2 cellular contexts compared by ENCODE assay signal in genomic region chr6:36572353-36573311, GRCh38.
TF ChIP-seq lines count a peak whose summit lies in the region.
"Not testable (repeated sequence)": the region's sequence is repeated elsewhere in the genome, so short reads cannot be mapped to it uniquely, and the experiment has no call there.

No MANE protein-coding gene starts in this region.

TF ChIP-seq in IMR-90, 13 proteins besides CTCF, POLR2A, EP300 and RAD21:
- TF ChIP-seq FOS (IDR thresholded peaks at IDR 0.05; ENCODE audit: low read depth, low read length) = peak; percentile 30; the same call in 1 of the 2 replicates
- TF ChIP-seq CEBPB (IDR thresholded peaks at IDR 0.05; ENCODE audit: low read depth, low read length) = peak; percentile 52; the same call in 1 of the 2 replicates

TF ChIP-seq in K562, 482 proteins besides CTCF, POLR2A, EP300 and RAD21:
- TF ChIP-seq ZNF121 (CRISPR knock-in tag; conservative IDR thresholded peaks at IDR 0.05) (peak; percentile 75), ZBTB33 (CRISPR knock-in tag; IDR thresholded peaks at IDR 0.05) (peak; percentile 24; the same call in 1 of the 2 replicates)
- TF ChIP-seq, protein P1, sequence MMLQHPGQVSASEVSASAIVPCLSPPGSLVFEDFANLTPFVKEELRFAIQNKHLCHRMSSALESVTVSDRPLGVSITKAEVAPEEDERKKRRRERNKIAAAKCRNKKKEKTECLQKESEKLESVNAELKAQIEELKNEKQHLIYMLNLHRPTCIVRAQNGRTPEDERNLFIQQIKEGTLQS (IDR thresholded peaks at IDR 0.05) = peak; percentile 36
- TF ChIP-seq, protein P1 (CRISPR knock-in tag; conservative IDR thresholded peaks at IDR 0.05) = not testable (repeated sequence)
